Comparison of ENCODE assay signal across 9 cellular contexts in the genomic region with DNA sequence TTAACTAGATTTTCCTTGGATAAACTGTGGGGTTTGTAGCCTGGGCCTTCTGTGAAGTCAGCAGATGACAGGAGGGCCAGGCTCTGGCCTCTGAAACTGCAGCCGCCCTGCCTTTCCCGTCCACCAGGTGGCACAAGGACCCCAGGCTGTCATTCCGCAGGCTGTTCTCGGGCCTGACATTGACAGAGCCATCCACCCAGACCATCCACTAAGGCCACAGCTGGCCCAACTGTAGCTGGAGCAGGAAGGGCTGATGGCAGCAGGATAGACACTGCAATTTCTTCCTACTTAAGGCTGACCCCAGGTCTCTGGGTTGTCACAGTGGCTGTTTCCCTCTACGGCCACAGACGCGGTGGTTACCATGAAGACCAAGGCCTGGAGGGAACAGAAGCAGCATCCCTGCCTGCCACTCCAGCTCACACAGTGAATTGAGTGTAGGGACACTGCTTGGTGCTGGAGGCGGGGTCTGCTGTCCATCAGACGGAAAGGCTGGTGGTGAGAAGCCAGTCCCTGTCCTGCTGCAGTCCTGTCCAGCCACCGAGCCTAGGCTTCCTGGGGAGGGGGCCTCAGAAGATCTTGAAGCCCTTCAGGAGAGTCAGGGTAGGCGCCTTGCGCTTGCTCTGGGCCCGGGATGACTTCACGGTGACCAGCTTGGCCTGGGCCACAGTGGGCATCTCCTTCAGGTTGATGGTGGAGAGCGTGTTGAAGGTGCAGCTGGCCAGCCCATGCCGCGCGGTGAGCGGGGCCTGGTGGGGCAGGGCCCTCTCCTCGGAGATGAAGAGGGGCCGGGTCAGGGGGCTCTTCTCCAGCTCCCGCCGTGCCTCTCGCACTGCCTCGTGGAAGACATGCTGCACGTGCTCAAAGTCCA. TPM values are rescaled to one million over a fixed set of nuclear protein-coding genes. Genes with fewer than 3 reads are reported as not detected.
A peak's percentile ranks its signal among the peaks of the same experiment; 100 is the strongest.
DNase-seq lines count a peak whose midpoint lies in the region; ATAC-seq, FAIRE-seq and TF ChIP-seq lines count a peak whose summit lies in the region.
"Had no signal": no experiment of that assay in that cellular context is flagged by ENCODE, and none has a peak within 500 bp of the region (broad histone marks: within the 10 kb centered on the region; RNA-seq: fewer than 3 reads in every experiment).

No MANE protein-coding gene starts in this region.

- H3K27ac Mint-ChIP-seq in activated naive CD4-positive, alpha-beta T cell treated with anti-CD3 and anti-CD28 coated beads, Interleukin-2, amount 50 U/mL, for 72 hours: no peak overlapping the region

- TF ChIP-seq CTCF in RWPE2 (IDR thresholded peaks at IDR 0.05; ENCODE audit: poor library complexity, severe bottlenecking): peak; percentile 98

- H3K9me3 Mint-ChIP-seq in activated naive CD4-positive, alpha-beta T cell treated with anti-CD3 and anti-CD28 coated beads, Interleukin-2, amount 50 U/mL, for 72 hours: no peaks in the 10 kb centered on the region

- intact Hi-C loops in Right ventricle myocardium superior (cut with DNase I) (loop anchor here (2.0 to 5.0 kb wide), 2 partner anchors 28 to 43 kb away; no protein-coding TSS in a partner anchor), posterior vena cava (cut with DNase I) (loop anchor here in 1 of 2 donors (5.0 kb wide), 1 partner anchor 33 kb away; no protein-coding TSS in a partner anchor)

- no peaks in the 10 kb centered on the region for H3K27me3 ChIP-seq in RWPE2 (ENCODE audit: insufficient read depth, poor library complexity, severe bottlenecking)

- H3K9me3 ChIP-seq in RWPE2 (ENCODE audit: severe bottlenecking): no peaks in the 10 kb centered on the region

- H3K4me1 ChIP-seq in RWPE2 (ENCODE audit: insufficient read depth, poor library complexity, severe bottlenecking): no peaks in the 10 kb centered on the region

- no peak overlapping the region for H3K4me3 ChIP-seq in Jurkat, Clone E6-1 (ENCODE audit: low read length)
- H3K4me3 ChIP-seq in RWPE2 (ENCODE audit: severe bottlenecking): no peak overlapping the region

- no peaks in the 10 kb centered on the region for H3K36me3 ChIP-seq in RWPE2 (ENCODE audit: low read depth)

- H3K36me3 Mint-ChIP-seq in activated naive CD4-positive, alpha-beta T cell treated with anti-CD3 and anti-CD28 coated beads, Interleukin-2, amount 50 U/mL, for 72 hours: no peaks in the 10 kb centered on the region

- peak; percentile 50 for DNase-seq in Jurkat, Clone E6-1 (ENCODE audit: low read depth, low spot score)
- DNase-seq in RWPE2 (ENCODE audit: low spot score) (no peak), Right ventricle myocardium superior (peak; percentile 84), posterior vena cava (ENCODE audit: low spot score) (peak; percentile 91)
- DNase-seq in activated naive CD4-positive, alpha-beta T cell treated with anti-CD3 and anti-CD28 coated beads, Interleukin-2, amount 50 U/mL, for 72 hours (ENCODE audit: low spot score in 2 of 2): peak in 1 of 2 donors; percentile 71

- H3K27ac ChIP-seq in RWPE2 (ENCODE audit: poor library complexity, severe bottlenecking): no peak overlapping the region

- FAIRE-seq in G401.6 (lab: Jason Lieb, UNC): peak; percentile 63
- FAIRE-seq: colon had no signal

- peak; percentile 66 for ATAC-seq in RWPE2 (ENCODE audit: low read depth)
- peak; percentile 58 to 60 for ATAC-seq in activated naive CD4-positive, alpha-beta T cell treated with anti-CD3 and anti-CD28 coated beads, Interleukin-2, amount 50 U/mL, for 72 hours
- peak; percentile 86 for ATAC-seq in Right ventricle myocardium superior (ENCODE audit: poor library complexity)
- ATAC-seq in GM19035 (IDR thresholded peaks at IDR 0.05; ENCODE audit: unreplicated experiment): no peak
- no peak for ATAC-seq in HG02981 (IDR thresholded peaks at IDR 0.05; ENCODE audit: unreplicated experiment)

RNA-seq across cellular contexts. Expression of gene SLC51B, which starts 9.4 kb away (rescaled TPM):
- polyA plus RNA-seq in Jurkat, Clone E6-1 (2012; ENCODE audit: insufficient read depth, insufficient read length): not detected
- not detected for total RNA-seq in activated naive CD4-positive, alpha-beta T cell treated with anti-CD3 and anti-CD28 coated beads, Interleukin-2, amount 50 U/mL, for 72 hours
- total RNA-seq in Right ventricle myocardium superior (not detected), posterior vena cava (not detected)

RNA-seq across cellular contexts. Expression of gene RASL12, which starts 13.2 kb away (rescaled TPM):
- not detected for polyA plus RNA-seq in Jurkat, Clone E6-1 (2012; ENCODE audit: insufficient read depth, insufficient read length)
- not detected for total RNA-seq in activated naive CD4-positive, alpha-beta T cell treated with anti-CD3 and anti-CD28 coated beads, Interleukin-2, amount 50 U/mL, for 72 hours
- total RNA-seq in Right ventricle myocardium superior (19.7 TPM), posterior vena cava (10 to 100 TPM; 82.4 to 93.9 TPM)

RNA-seq across cellular contexts. Expression of gene KBTBD13, which starts 22.0 kb away (rescaled TPM):
- polyA plus RNA-seq in Jurkat, Clone E6-1 (2012; ENCODE audit: insufficient read depth, insufficient read length): not detected
- not detected for total RNA-seq in activated naive CD4-positive, alpha-beta T cell treated with anti-CD3 and anti-CD28 coated beads, Interleukin-2, amount 50 U/mL, for 72 hours
- total RNA-seq in Right ventricle myocardium superior (9.4 TPM), posterior vena cava (under 1 TPM; 0.37 to 0.57 TPM)

RNA-seq across cellular contexts. Expression of gene MTFMT, which starts 25.1 kb away (rescaled TPM):
- polyA plus RNA-seq in Jurkat, Clone E6-1 (2012; ENCODE audit: insufficient read depth, insufficient read length): 21.0 TPM
- total RNA-seq in activated naive CD4-positive, alpha-beta T cell treated with anti-CD3 and anti-CD28 coated beads, Interleukin-2, amount 50 U/mL, for 72 hours: 10 to 100 TPM; 15.7 to 17.3 TPM
- total RNA-seq in Right ventricle myocardium superior (17.3 TPM), posterior vena cava (10 to 100 TPM; 14.9 to 20.0 TPM)

Comparison
In these comparisons a context has a peak if more than half of its experiments do, and no peak if none do; other contexts are left out.
1. ATAC-seq: peak in RWPE2 (single experiment), activated naive CD4-positive, alpha-beta T cell treated with anti-CD3 and anti-CD28 coated beads, Interleukin-2, amount 50 U/mL, for 72 hours (2 of 2) and Right ventricle myocardium superior (single experiment); none in GM19035 (single experiment) and HG02981 (single experiment).
2. RNA of gene RASL12, which starts 13.2 kb away (total RNA-seq): 82.4 to 93.9 TPM in posterior vena cava and 19.7 TPM in Right ventricle myocardium superior (single experiment); not detected in activated naive CD4-positive, alpha-beta T cell treated with anti-CD3 and anti-CD28 coated beads, Interleukin-2, amount 50 U/mL, for 72 hours; every median in the first group is over 10 times any median in the second.